24 cellular contexts compared by ENCODE assay signal in genomic region chr3:100198579-100199269, GRCh38.
DNase-seq lines count a peak whose midpoint lies in the region; ATAC-seq and TF ChIP-seq lines count a peak whose summit lies in the region.
"Had no signal": no experiment of that assay in that cellular context is flagged by ENCODE, and none has a peak within 500 bp of the region (broad histone marks: within the 10 kb centered on the region; RNA-seq: fewer than 3 reads in every experiment).

No MANE protein-coding gene starts in this region.

- H3K27me3 Mint-ChIP-seq in activated CD4-positive, alpha-beta memory T cell treated with anti-CD3 and anti-CD28 coated beads, Interleukin-2, amount 10 ng/mL, durations not matched to agents 7 days and 5 days: peaks cover 3% of the 10 kb centered on the region
- H3K27me3 Mint-ChIP-seq in activated CD4-positive, alpha-beta memory T cell treated with anti-CD3 and anti-CD28 coated beads for 36 hours: no peaks in the 10 kb centered on the region
- H3K27me3 Mint-ChIP-seq in stimulated activated memory B cell treated with anti-CD40 and anti-IgM and Interleukin-4, amounts not matched to agents 10 μg/mL and 1 μg/mL and 100 μg/mL, for 72 hours: no peaks in the 10 kb centered on the region

- no peaks in the 10 kb centered on the region for H3K79me1 ChIP-seq in IMR-90 (ENCODE audit: low read depth in 1 of 2, low read length in 2 of 2)
- H3K79me1 ChIP-seq in mesenchymal stem cell (replicated peaks; ENCODE audit: low read length, poor library complexity, severe bottlenecking): no peaks in the 10 kb centered on the region
- no peaks in the 10 kb centered on the region for H3K79me1 ChIP-seq in trophoblast cell (ENCODE audit: low read length)

- no peaks in the 10 kb centered on the region; the same call in 1 of the 2 replicates for H3K9me3 ChIP-seq in IMR-90 (ENCODE audit: control insufficient read depth, insufficient read depth, low read length)
- H3K9me3 ChIP-seq in mesenchymal stem cell (ENCODE audit: control insufficient read depth, low read length): no peaks in the 10 kb centered on the region
- H3K9me3 ChIP-seq in trophoblast cell (ENCODE audit: insufficient read depth, low read depth, low read length): peaks cover 4% of the 10 kb centered on the region
- H3K9me3 ChIP-seq: BE2C, SJCRH30 had no signal

- in situ Hi-C loops in IMR-90 (cut with MboI; ENCODE audit: low sequenced_read_pairs): no loop called here

- H2BK120ac ChIP-seq in IMR-90 (ENCODE audit: low read depth, low read length) (no peak overlapping the region), mesenchymal stem cell (ENCODE audit: low read depth, low read length) (no peak overlapping the region), trophoblast cell (ENCODE audit: insufficient read depth, low read length, poor library complexity) (no peak overlapping the region)

- H4K12ac ChIP-seq in trophoblast cell (ENCODE audit: low read depth, low read length): no peak overlapping the region

- H2BK15ac ChIP-seq in IMR-90 (ENCODE audit: low read depth, low read length) (no peak overlapping the region), mesenchymal stem cell (ENCODE audit: low read depth, poor library complexity, severe bottlenecking) (peak overlapping the region; percentile 77)

- no peak overlapping the region for H3K56ac ChIP-seq in IMR-90 (ENCODE audit: extremely low read depth, insufficient read depth, low read length)

- peak; percentile 44 for ATAC-seq in IMR-90 (ENCODE audit: low read depth)
- ATAC-seq in stimulated activated memory B cell treated with anti-CD40 and anti-IgM and Interleukin-4, amounts not matched to agents 10 μg/mL and 1 μg/mL and 100 μg/mL, for 72 hours: peak; percentile 31
- ATAC-seq: SK-N-SH treated with all-trans-retinoic acid at 6 μM for 48 hours had no signal

- no peak overlapping the region for H3K18ac ChIP-seq in IMR-90 (ENCODE audit: low read depth, low read length)
- H3K18ac ChIP-seq in mesenchymal stem cell (ENCODE audit: low read depth in 1 of 2, low read length in 2 of 2): peak overlapping the region; percentile 4 to 61
- H3K18ac ChIP-seq in trophoblast cell (ENCODE audit: low read length): no peak overlapping the region

- H3K4ac ChIP-seq in IMR-90 (ENCODE audit: low read depth, low read length) (no peak overlapping the region), mesenchymal stem cell (ENCODE audit: low read depth in 1 of 2, low read length in 2 of 2) (peak overlapping the region in 1 of 2 experiments; percentile 5), trophoblast cell (ENCODE audit: low read depth, low read length) (no peak overlapping the region)

- no peak overlapping the region for H2BK20ac ChIP-seq in IMR-90 (ENCODE audit: low read depth, low read length)

- H3K14ac ChIP-seq in IMR-90 (replicated peaks; ENCODE audit: low read depth, low read length) (no peak overlapping the region), mesenchymal stem cell (ENCODE audit: low read length in 2 of 2) (no peak overlapping the region), trophoblast cell (ENCODE audit: low read length) (no peak overlapping the region)

- peak overlapping the region; percentile 85 to 94 for H2BK12ac ChIP-seq in mesenchymal stem cell (ENCODE audit: low read length in 2 of 2)
- no peak overlapping the region for H2BK12ac ChIP-seq in trophoblast cell (ENCODE audit: low read length)

- H3K4me1 ChIP-seq in IMR-90 (ENCODE audit: control insufficient read depth, insufficient read depth, low read length): peaks cover 4% of the 10 kb centered on the region
- H3K4me1 ChIP-seq in mesenchymal stem cell (ENCODE audit: control insufficient read depth, insufficient read depth, low read depth, low read length): no peaks in the 10 kb centered on the region
- H3K4me1 ChIP-seq in trophoblast cell (ENCODE audit: control insufficient read depth in 1 of 2, insufficient read depth in 2 of 2, low read length in 2 of 2): no peaks in the 10 kb centered on the region
- H3K4me1 ChIP-seq: BE2C, HAP-1, SJCRH30 had no signal

- H2AFZ ChIP-seq in IMR-90 (replicated peaks; ENCODE audit: low read length, poor library complexity) (no peak overlapping the region), mesenchymal stem cell (ENCODE audit: low read depth, low read length) (no peak overlapping the region), trophoblast cell (ENCODE audit: insufficient read depth, low read length, poor library complexity) (no peak overlapping the region)

- H4K8ac ChIP-seq in IMR-90 (ENCODE audit: low read depth in 2 of 2, low read length in 2 of 2) (no peak overlapping the region), mesenchymal stem cell (ENCODE audit: low read length) (no peak overlapping the region), trophoblast cell (ENCODE audit: low read depth, low read length) (no peak overlapping the region)

- 80% methylated on average over 3 of the region's 6 CpGs; no CpG with 5 or more reads in 1 of the 2 experiments for WGBS in IMR-90 (ENCODE audit: extremely low coverage in 2 of 2, insufficient read length in 1 of 2), 2 experiments
- 86% methylated on average over 6 of the region's 6 CpGs for WGBS in mesenchymal stem cell
- no CpG with 5 or more reads among the region's 6 CpGs for WGBS in trophoblast cell (ENCODE audit: extremely low coverage, insufficient coverage, insufficient read length)

- no peak for DNase-seq in activated CD4-positive, alpha-beta memory T cell treated with anti-CD3 and anti-CD28 coated beads, Interleukin-2, amount 10 ng/mL, durations not matched to agents 7 days and 5 days
- no peak for DNase-seq in activated CD4-positive, alpha-beta memory T cell treated with anti-CD3 and anti-CD28 coated beads for 36 hours
- peak; percentile 24 for DNase-seq in IMR-90
- DNase-seq in mesenchymal stem cell: no peak
- no peak for DNase-seq in HT-29 (ENCODE audit: low spot score)
- no peak for DNase-seq in effector CD4-positive, alpha-beta T cell
- DNase-seq in trophoblast cell: no peak
- DNase-seq: 8988T; ACHN; BE2C; CD8-positive, alpha-beta memory T cell; DMS153; NCI-H1092; NCI-H1417 treated with DMSO at 0.1 percent for 48 hours; NCI-H1694 treated with DMSO at 0.1 percent for 48 hours; NCI-H2081; NCI-H2227 treated with DMSO at 0.1 percent for 48 hours; NCI-H69; OCI-M1; SJCRH30 had no signal

- H3K36me3 ChIP-seq in IMR-90 (ENCODE audit: control insufficient read depth, insufficient read depth, low read length): no peaks in the 10 kb centered on the region
- H3K36me3 ChIP-seq in mesenchymal stem cell (ENCODE audit: control insufficient read depth in 1 of 2, insufficient read depth in 2 of 2, low read depth in 1 of 2, low read length in 2 of 2): no peaks in the 10 kb centered on the region
- H3K36me3 ChIP-seq in trophoblast cell (ENCODE audit: control insufficient read depth in 1 of 2, insufficient read depth in 2 of 2, low read length in 2 of 2): no peaks in the 10 kb centered on the region
- H3K36me3 ChIP-seq: BE2C, HAP-1, SJCRH30 had no signal

- no peak overlapping the region for H3K23ac ChIP-seq in IMR-90 (ENCODE audit: low read depth, low read length)
- H3K23ac ChIP-seq in mesenchymal stem cell (ENCODE audit: low read length in 2 of 2): no peak overlapping the region
- H3K23ac ChIP-seq in trophoblast cell (ENCODE audit: low read length): no peak overlapping the region

- no peak overlapping the region for H3K4me2 ChIP-seq in IMR-90 (ENCODE audit: low read depth, low read length)
- no peak overlapping the region for H3K4me2 ChIP-seq in mesenchymal stem cell (ENCODE audit: low read length, poor library complexity, severe bottlenecking)
- H3K4me2 ChIP-seq in trophoblast cell (ENCODE audit: low read length): no peak overlapping the region

- no TSS peak for BruUV-seq in IMR-90 (replicated peaks; lab: Mats Ljungman, UMichigan)

- no peak overlapping the region for H2AK9ac ChIP-seq in IMR-90 (replicated peaks; ENCODE audit: low read depth, low read length, poor library complexity)

- no peak for TF ChIP-seq POLR2A in IMR-90 (IDR thresholded peaks at IDR 0.05; ENCODE audit: low read depth, low read length)

- H2BK5ac ChIP-seq in IMR-90 (ENCODE audit: low read depth, low read length, poor library complexity, severe bottlenecking): no peak overlapping the region
- no peak overlapping the region for H2BK5ac ChIP-seq in mesenchymal stem cell (ENCODE audit: low read depth, low read length, poor library complexity, severe bottlenecking)
- no peak overlapping the region for H2BK5ac ChIP-seq in trophoblast cell (ENCODE audit: low read depth, low read length, poor library complexity)

- H3K9me3 Mint-ChIP-seq in activated CD4-positive, alpha-beta memory T cell treated with anti-CD3 and anti-CD28 coated beads, Interleukin-2, amount 10 ng/mL, durations not matched to agents 7 days and 5 days: peaks cover 2% of the 10 kb centered on the region
- no peaks in the 10 kb centered on the region for H3K9me3 Mint-ChIP-seq in activated CD4-positive, alpha-beta memory T cell treated with anti-CD3 and anti-CD28 coated beads for 36 hours
- peaks cover 2% of the 10 kb centered on the region for H3K9me3 Mint-ChIP-seq in stimulated activated memory B cell treated with anti-CD40 and anti-IgM and Interleukin-4, amounts not matched to agents 10 μg/mL and 1 μg/mL and 100 μg/mL, for 72 hours
- H3K9me3 Mint-ChIP-seq: CD8-positive, alpha-beta memory T cell had no signal

- POLR2A ChIA-PET in activated CD4-positive, alpha-beta memory T cell treated with anti-CD3 and anti-CD28 coated beads, Interleukin-2, amount 10 ng/mL, durations not matched to agents 7 days and 5 days (lab: Charles Lee): no interaction called here
- POLR2A ChIA-PET in activated CD4-positive, alpha-beta memory T cell treated with anti-CD3 and anti-CD28 coated beads for 36 hours (lab: Charles Lee): no interaction called here
- POLR2A ChIA-PET in IMR-90 (lab: Charles Lee; ENCODE audit: unreplicated experiment): no interaction called here

- no peaks in the 10 kb centered on the region for H3K4me1 Mint-ChIP-seq in activated CD4-positive, alpha-beta memory T cell treated with anti-CD3 and anti-CD28 coated beads, Interleukin-2, amount 10 ng/mL, durations not matched to agents 7 days and 5 days
- no peaks in the 10 kb centered on the region for H3K4me1 Mint-ChIP-seq in activated CD4-positive, alpha-beta memory T cell treated with anti-CD3 and anti-CD28 coated beads for 36 hours (ENCODE audit: low read depth)
- H3K4me1 Mint-ChIP-seq in stimulated activated memory B cell treated with anti-CD40 and anti-IgM and Interleukin-4, amounts not matched to agents 10 μg/mL and 1 μg/mL and 100 μg/mL, for 72 hours: no peaks in the 10 kb centered on the region
- H3K4me1 Mint-ChIP-seq: CD14-positive monocyte; CD8-positive, alpha-beta memory T cell had no signal

- H2AK5ac ChIP-seq in IMR-90 (ENCODE audit: low read depth, low read length) (peak overlapping the region; percentile 71; the same call in 1 of the 2 replicates), mesenchymal stem cell (ENCODE audit: low read length, severe bottlenecking) (no peak overlapping the region), trophoblast cell (ENCODE audit: low read length) (no peak overlapping the region)

- no peaks in the 10 kb centered on the region for H3K9me1 ChIP-seq in IMR-90 (ENCODE audit: insufficient read depth, low read length)

- CTCF ChIA-PET in activated CD4-positive, alpha-beta memory T cell treated with anti-CD3 and anti-CD28 coated beads, Interleukin-2, amount 10 ng/mL, durations not matched to agents 7 days and 5 days (lab: Charles Lee): no interaction called here
- CTCF ChIA-PET in activated CD4-positive, alpha-beta memory T cell treated with anti-CD3 and anti-CD28 coated beads for 36 hours (lab: Charles Lee): no interaction called here
- CTCF ChIA-PET in IMR-90 (lab: Yijun Ruan, JAX): no interaction called here

- TF ChIP-seq RAD21 in IMR-90 (IDR thresholded peaks at IDR 0.05; ENCODE audit: low read length): no peak

- dilution Hi-C loops in IMR-90 (cut with HindIII; ENCODE audit: low sequenced_read_pairs, unreplicated experiment): no loop called here

- intact Hi-C loops in activated CD4-positive, alpha-beta memory T cell treated with anti-CD3 and anti-CD28 coated beads for 36 hours (cut with micrococcal nuclease): no loop called here
- intact Hi-C loops in IMR-90 (cut with micrococcal nuclease): no loop called here

- no peaks in the 10 kb centered on the region for H3K79me2 ChIP-seq in trophoblast cell (ENCODE audit: control insufficient read depth, insufficient read depth, low read length, poor library complexity)

- H3K4me3 ChIP-seq in IMR-90 (ENCODE audit: insufficient read depth, low read depth, low read length) (no peak overlapping the region), mesenchymal stem cell (ENCODE audit: insufficient read depth in 1 of 2, low read depth in 1 of 2, low read length in 2 of 2) (no peak overlapping the region), trophoblast cell (ENCODE audit: low read depth, low read length) (no peak overlapping the region)
- H3K4me3 ChIP-seq: HAP-1, SJCRH30 had no signal

- TF ChIP-seq CTCF in IMR-90 (conservative IDR thresholded peaks at IDR 0.05; ENCODE audit: low read depth, low read length): no peak

- H4K91ac ChIP-seq in IMR-90 (ENCODE audit: insufficient read depth, low read depth, low read length): no peak overlapping the region
- peak overlapping the region; percentile 82 for H4K91ac ChIP-seq in mesenchymal stem cell (ENCODE audit: low read length)
- no peak overlapping the region for H4K91ac ChIP-seq in trophoblast cell (ENCODE audit: low read depth, low read length)

- no peaks in the 10 kb centered on the region for H3K36me3 Mint-ChIP-seq in activated CD4-positive, alpha-beta memory T cell treated with anti-CD3 and anti-CD28 coated beads, Interleukin-2, amount 10 ng/mL, durations not matched to agents 7 days and 5 days (ENCODE audit: low read depth)
- H3K36me3 Mint-ChIP-seq in activated CD4-positive, alpha-beta memory T cell treated with anti-CD3 and anti-CD28 coated beads for 36 hours: peaks cover 1% of the 10 kb centered on the region
- H3K36me3 Mint-ChIP-seq in stimulated activated memory B cell treated with anti-CD40 and anti-IgM and Interleukin-4, amounts not matched to agents 10 μg/mL and 1 μg/mL and 100 μg/mL, for 72 hours: no peaks in the 10 kb centered on the region
- H3K36me3 Mint-ChIP-seq: CD14-positive monocyte had no signal

- no peak overlapping the region for H4K5ac ChIP-seq in IMR-90 (ENCODE audit: low read depth, low read length)

- H3K9ac ChIP-seq in IMR-90 (ENCODE audit: low read depth, low read length): no peak overlapping the region
- H3K9ac ChIP-seq in mesenchymal stem cell (ENCODE audit: low read length): no peak overlapping the region
- no peak overlapping the region for H3K9ac ChIP-seq in trophoblast cell (ENCODE audit: low read length)

- peak overlapping the region; percentile 55 for H3K27ac Mint-ChIP-seq in activated CD4-positive, alpha-beta memory T cell treated with anti-CD3 and anti-CD28 coated beads, Interleukin-2, amount 10 ng/mL, durations not matched to agents 7 days and 5 days
- H3K27ac Mint-ChIP-seq in activated CD4-positive, alpha-beta memory T cell treated with anti-CD3 and anti-CD28 coated beads for 36 hours: no peak overlapping the region
- no peak overlapping the region for H3K27ac Mint-ChIP-seq in stimulated activated memory B cell treated with anti-CD40 and anti-IgM and Interleukin-4, amounts not matched to agents 10 μg/mL and 1 μg/mL and 100 μg/mL, for 72 hours
- H3K27ac Mint-ChIP-seq: CD14-positive monocyte had no signal

- no peaks in the 10 kb centered on the region for H3K27me3 ChIP-seq in IMR-90 (ENCODE audit: control insufficient read depth, insufficient read depth, low read length)
- H3K27me3 ChIP-seq in mesenchymal stem cell (ENCODE audit: control insufficient read depth in 1 of 2, insufficient read depth in 1 of 2, low read length in 2 of 2): no peaks in the 10 kb centered on the region
- H3K27me3 ChIP-seq in trophoblast cell (ENCODE audit: insufficient read depth, low read length): no peaks in the 10 kb centered on the region
- H3K27me3 ChIP-seq: BE2C, SJCRH30 had no signal

- no peaks in the 10 kb centered on the region for H4K20me1 ChIP-seq in IMR-90 (ENCODE audit: insufficient read depth, low read length)

- no peak overlapping the region for H3K4me3 Mint-ChIP-seq in activated CD4-positive, alpha-beta memory T cell treated with anti-CD3 and anti-CD28 coated beads, Interleukin-2, amount 10 ng/mL, durations not matched to agents 7 days and 5 days
- no peak overlapping the region for H3K4me3 Mint-ChIP-seq in activated CD4-positive, alpha-beta memory T cell treated with anti-CD3 and anti-CD28 coated beads for 36 hours
- H3K4me3 Mint-ChIP-seq in stimulated activated memory B cell treated with anti-CD40 and anti-IgM and Interleukin-4, amounts not matched to agents 10 μg/mL and 1 μg/mL and 100 μg/mL, for 72 hours: no peak overlapping the region
- H3K4me3 Mint-ChIP-seq: CD14-positive monocyte; CD8-positive, alpha-beta memory T cell had no signal

- H3K27ac ChIP-seq in IMR-90 (ENCODE audit: insufficient read depth, low read length): no peak overlapping the region
- H3K27ac ChIP-seq in mesenchymal stem cell (ENCODE audit: low read length, poor library complexity, severe bottlenecking): no peak overlapping the region
- no peak overlapping the region for H3K27ac ChIP-seq in trophoblast cell (ENCODE audit: low read depth, low read length)
- H3K27ac ChIP-seq: SJCRH30 had no signal

Comparison
In these comparisons a context has a peak if more than half of its experiments do, and no peak if none do; other contexts are left out.
1. H3K18ac ChIP-seq: peak in mesenchymal stem cell (2 of 2); none in IMR-90 (single experiment) and trophoblast cell (single experiment).